Comparison of ENCODE assay signal across 9 cellular contexts in genomic region chr2:201191132-201191875, GRCh38. TPM values are rescaled to one million over a fixed set of nuclear protein-coding genes. Genes with fewer than 3 reads are reported as not detected.
A peak's percentile ranks its signal among the peaks of the same experiment; 100 is the strongest.
DNase-seq lines count a peak whose midpoint lies in the region; ATAC-seq lines count a peak whose summit lies in the region.
"Had no signal": no experiment of that assay in that cellular context is flagged by ENCODE, and none has a peak within 500 bp of the region (broad histone marks: within the 10 kb centered on the region; RNA-seq: fewer than 3 reads in every experiment).

No MANE protein-coding gene starts in this region.

- DNase-seq in activated CD4-positive, alpha-beta T cell treated with anti-CD3 and anti-CD28 coated beads, Interleukin-2, amount 10 ng/mL, durations not matched to agents 24 days and 14 days = peak; percentile 76
- no peak for DNase-seq in activated CD4-positive, alpha-beta T cell treated with anti-CD3 and anti-CD28 coated beads for 1 hour
- DNase-seq in NOMO-1 treated with DMSO at 0.1 percent for 48 hours (lab: John Stamatoyannopoulos, UW; ENCODE audit: unreplicated experiment) = peak; percentile 49
- DNase-seq in NCI-H2196 (lab: John Stamatoyannopoulos, UW; ENCODE audit: unreplicated experiment) = no peak
- no peak for DNase-seq in DMS114 treated with DMSO at 0.1 percent for 48 hours (lab: John Stamatoyannopoulos, UW; ENCODE audit: unreplicated experiment)
- DNase-seq in stimulated activated CD4-positive, alpha-beta T cell treated with anti-CD3 and anti-CD28 coated beads, Interleukin-15, amount 100 ng/mL, for 24 hours = no peak

- peaks cover 4% of the 10 kb centered on the region for H3K9me3 Mint-ChIP-seq in activated CD4-positive, alpha-beta T cell treated with anti-CD3 and anti-CD28 coated beads, Interleukin-2, amount 10 ng/mL, durations not matched to agents 24 days and 14 days
- H3K9me3 Mint-ChIP-seq: dendritic cell treated with granulocyte-macrophage colony-stimulating factor and Interleukin-4, amounts not matched to agents 40 ng/mL and 50 ng/mL, for 4 days had no signal

- H3K27me3 Mint-ChIP-seq in activated CD4-positive, alpha-beta T cell treated with anti-CD3 and anti-CD28 coated beads, Interleukin-2, amount 10 ng/mL, durations not matched to agents 24 days and 14 days = no peaks in the 10 kb centered on the region
- H3K27me3 Mint-ChIP-seq: dendritic cell treated with granulocyte-macrophage colony-stimulating factor and Interleukin-4, amounts not matched to agents 40 ng/mL and 50 ng/mL, for 4 days had no signal

- H3K36me3 Mint-ChIP-seq in activated CD4-positive, alpha-beta T cell treated with anti-CD3 and anti-CD28 coated beads, Interleukin-2, amount 10 ng/mL, durations not matched to agents 24 days and 14 days (ENCODE audit: low read depth) = peaks cover 70% of the 10 kb centered on the region

- H3K4me1 Mint-ChIP-seq in activated CD4-positive, alpha-beta T cell treated with anti-CD3 and anti-CD28 coated beads, Interleukin-2, amount 10 ng/mL, durations not matched to agents 24 days and 14 days = peaks cover 57% of the 10 kb centered on the region

- intact Hi-C loops in activated CD4-positive, alpha-beta T cell treated with anti-CD3 and anti-CD28 coated beads, Interleukin-2, amount 10 ng/mL, durations not matched to agents 24 days and 14 days (cut with micrococcal nuclease) = no loop called here

- H3K27ac ChIP-seq in skin epidermis = peak overlapping the region in 12 of 21 experiments; percentile 8 to 70 (median 30)

- ATAC-seq in esophagus mucosa = peak; percentile 63

- peak overlapping the region; percentile 60 for H3K4me3 Mint-ChIP-seq in activated CD4-positive, alpha-beta T cell treated with anti-CD3 and anti-CD28 coated beads, Interleukin-2, amount 10 ng/mL, durations not matched to agents 24 days and 14 days
- H3K4me3 Mint-ChIP-seq: dendritic cell treated with granulocyte-macrophage colony-stimulating factor and Interleukin-4, amounts not matched to agents 40 ng/mL and 50 ng/mL, for 4 days had no signal

- H3K4me3 ChIP-seq in skin epidermis = no peak overlapping the region

- peak overlapping the region; percentile 56 for H3K27ac Mint-ChIP-seq in activated CD4-positive, alpha-beta T cell treated with anti-CD3 and anti-CD28 coated beads, Interleukin-2, amount 10 ng/mL, durations not matched to agents 24 days and 14 days
- H3K27ac Mint-ChIP-seq: dendritic cell treated with granulocyte-macrophage colony-stimulating factor and Interleukin-4, amounts not matched to agents 40 ng/mL and 50 ng/mL, for 4 days had no signal

RNA-seq across cellular contexts. Expression of gene CASP10, which starts 8.4 kb away (rescaled TPM):
- 12.7 and 13.1 TPM in 2 replicates for total RNA-seq in activated CD4-positive, alpha-beta T cell treated with anti-CD3 and anti-CD28 coated beads, Interleukin-2, amount 10 ng/mL, durations not matched to agents 24 days and 14 days
- 11.2 TPM for total RNA-seq in esophagus mucosa

Comparison
In these comparisons a context has a peak if more than half of its experiments do, and no peak if none do; other contexts are left out.
1. DNase-seq: peak in activated CD4-positive, alpha-beta T cell treated with anti-CD3 and anti-CD28 coated beads, Interleukin-2, amount 10 ng/mL, durations not matched to agents 24 days and 14 days (single experiment) and NOMO-1 treated with DMSO at 0.1 percent for 48 hours (single experiment); none in activated CD4-positive, alpha-beta T cell treated with anti-CD3 and anti-CD28 coated beads for 1 hour (single experiment), NCI-H2196 (single experiment), DMS114 treated with DMSO at 0.1 percent for 48 hours (single experiment) and stimulated activated CD4-positive, alpha-beta T cell treated with anti-CD3 and anti-CD28 coated beads, Interleukin-15, amount 100 ng/mL, for 24 hours (single experiment).